Comparison of ENCODE assay signal across 8 cellular contexts in genomic region chr17:65121916-65122821, GRCh38. TPM values are rescaled to one million over a fixed set of nuclear protein-coding genes. Genes with fewer than 3 reads are reported as not detected.
DNase-seq lines count a peak whose midpoint lies in the region; ATAC-seq, FAIRE-seq and TF ChIP-seq lines count a peak whose summit lies in the region.

No MANE protein-coding gene starts in this region.

- peaks cover 0 to 1% of the 10 kb centered on the region in 2 donors for H3K36me3 Mint-ChIP-seq in activated T-cell treated with anti-CD3 and anti-CD28 coated beads, Interleukin-2, amount 50 U/mL, for 72 hours (ENCODE audit: insufficient read depth in 2 of 2)

- H3K27me3 ChIP-seq in BLaER1 treated with 17β-estradiol and CSF1 and Interleukin-3, amounts not matched to agents 10 nM and 100 nM, result no peaks in the 10 kb centered on the region
- no peaks in the 10 kb centered on the region for H3K27me3 ChIP-seq in right lobe of liver
- H3K27me3 ChIP-seq in stomach smooth muscle (ENCODE audit: control insufficient read depth in 1 of 2, insufficient read depth in 2 of 2, low read length in 2 of 2), result no peaks in the 10 kb centered on the region

- peak overlapping the region; percentile 76 to 88 (median 79) for H3K4me2 ChIP-seq in BLaER1 treated with 17β-estradiol and CSF1 and Interleukin-3, amounts not matched to agents 10 nM and 100 nM

- no peaks in the 10 kb centered on the region for H3K36me3 ChIP-seq in BLaER1 treated with 17β-estradiol and CSF1 and Interleukin-3, amounts not matched to agents 10 nM and 100 nM
- H3K36me3 ChIP-seq in right lobe of liver (no peaks in the 10 kb centered on the region), stomach smooth muscle (ENCODE audit: control insufficient read depth in 2 of 2, insufficient read depth in 2 of 2, low read length in 2 of 2) (no peaks in the 10 kb centered on the region)

- no peak for TF ChIP-seq POLR2A in right lobe of liver (IDR thresholded peaks at IDR 0.05)

- no peak for TF ChIP-seq CTCF in right lobe of liver (IDR thresholded peaks at IDR 0.05)

- peak; percentile 67 to 69 for DNase-seq in activated T-cell treated with anti-CD3 and anti-CD28 coated beads, Interleukin-2, amount 50 U/mL, for 72 hours
- no peak for DNase-seq in right lobe of liver
- DNase-seq in H4 (ENCODE audit: low spot score), result no peak
- no peak for DNase-seq in frontal cortex (ENCODE audit: low spot score in 2 of 2)
- no peak for DNase-seq in NCI-H446 treated with DMSO at 0.1 percent for 48 hours (lab: John Stamatoyannopoulos, UW)

- no peaks in the 10 kb centered on the region for H3K9me3 Mint-ChIP-seq in activated T-cell treated with anti-CD3 and anti-CD28 coated beads, Interleukin-2, amount 50 U/mL, for 72 hours

- 58% methylated on average over 7 of the region's 12 CpGs for WGBS in right lobe of liver (ENCODE audit: insufficient coverage, low coverage, low lambda C conversion rate, missing lambda C conversion rate)

- ATAC-seq in HG02798 (IDR thresholded peaks at IDR 0.05; ENCODE audit: poor library complexity, unreplicated experiment), result peak; percentile 28
- peak; percentile 88 to 89 for ATAC-seq in activated T-cell treated with anti-CD3 and anti-CD28 coated beads, Interleukin-2, amount 50 U/mL, for 72 hours (replicated peaks in 1 of 2)
- ATAC-seq in right lobe of liver, result no peak

- H3K9ac ChIP-seq in BLaER1 treated with 17β-estradiol and CSF1 and Interleukin-3, amounts not matched to agents 10 nM and 100 nM, result peak overlapping the region; percentile 67 to 89 (median 81)
- peak overlapping the region; percentile 13 to 50 for H3K9ac ChIP-seq in stomach smooth muscle (ENCODE audit: low read length in 2 of 2)

- intact Hi-C loops in right lobe of liver (cut with DNase I), result no loop called here

- H3K27ac ChIP-seq in BLaER1 treated with 17β-estradiol and CSF1 and Interleukin-3, amounts not matched to agents 10 nM and 100 nM, result peak overlapping the region; percentile 73 to 94 (median 81); a peak in 21 of 22 replicates
- H3K27ac ChIP-seq in right lobe of liver, result peak overlapping the region; percentile 86 to 94 (median 91)
- H3K27ac ChIP-seq in stomach smooth muscle (ENCODE audit: low read length), result no peak overlapping the region

- H4K20me1 ChIP-seq in BLaER1 treated with 17β-estradiol and CSF1 and Interleukin-3, amounts not matched to agents 10 nM and 100 nM, result no peaks in the 10 kb centered on the region

- peaks cover 15 to 30% (median 23%) of the 10 kb centered on the region in 10 experiments for H3K4me1 ChIP-seq in BLaER1 treated with 17β-estradiol and CSF1 and Interleukin-3, amounts not matched to agents 10 nM and 100 nM
- H3K4me1 ChIP-seq in right lobe of liver (peaks cover 0 to 9% (median 0%) of the 10 kb centered on the region in 4 donors), stomach smooth muscle (ENCODE audit: control insufficient read depth, insufficient read depth, low read length) (peaks cover 3% of the 10 kb centered on the region)

- H3K4me3 Mint-ChIP-seq in activated T-cell treated with anti-CD3 and anti-CD28 coated beads, Interleukin-2, amount 50 U/mL, for 72 hours, result peak overlapping the region; percentile 78 to 93

- peaks cover 10% of the 10 kb centered on the region for H3K27me3 Mint-ChIP-seq in activated T-cell treated with anti-CD3 and anti-CD28 coated beads, Interleukin-2, amount 50 U/mL, for 72 hours (ENCODE audit: low read depth)

- FAIRE-seq in frontal cortex (lab: Jason Lieb, UNC), result no peak

- H3K27ac Mint-ChIP-seq in activated T-cell treated with anti-CD3 and anti-CD28 coated beads, Interleukin-2, amount 50 U/mL, for 72 hours, result peak overlapping the region; percentile 97

- H3K4me3 ChIP-seq in BLaER1 treated with 17β-estradiol and CSF1 and Interleukin-3, amounts not matched to agents 10 nM and 100 nM, result peak overlapping the region; percentile 51 to 72 (median 60)
- H3K4me3 ChIP-seq in right lobe of liver, result peak overlapping the region; percentile 61 to 75 (median 70)
- H3K4me3 ChIP-seq in stomach smooth muscle (ENCODE audit: low read length in 2 of 2), result peak overlapping the region; percentile 61 to 93

- H3K9me3 ChIP-seq in BLaER1 treated with 17β-estradiol and CSF1 and Interleukin-3, amounts not matched to agents 10 nM and 100 nM (replicated peaks in 1 of 11), result no peaks in the 10 kb centered on the region; a peak in 1 of 22 replicates
- H3K9me3 ChIP-seq in right lobe of liver (no peaks in the 10 kb centered on the region), stomach smooth muscle (ENCODE audit: control insufficient read depth in 2 of 2, low read length in 2 of 2) (no peaks in the 10 kb centered on the region)

- peaks cover 27% of the 10 kb centered on the region for H3K4me1 Mint-ChIP-seq in activated T-cell treated with anti-CD3 and anti-CD28 coated beads, Interleukin-2, amount 50 U/mL, for 72 hours (ENCODE audit: low read depth)

RNA-seq across cellular contexts. Expression of gene RGS9, which starts 15.0 kb away (rescaled TPM):
- total RNA-seq in activated T-cell treated with anti-CD3 and anti-CD28 coated beads, Interleukin-2, amount 50 U/mL, for 72 hours, result 10 to 100 TPM in 1 of 2 donors, 1 to 10 TPM in 1; 5.8 to 16.6 TPM
- total RNA-seq in right lobe of liver (10 to 100 TPM in 2 of 6 experiments, 1 to 10 TPM in 4; 1.9 to 12.8 (median 5.7) TPM), frontal cortex (15.1 TPM)
- 3.2 and 3.8 TPM in 2 replicates for total RNA-seq in H4 (2014; rRNA removed; shearing (Covaris generic))

Comparison
In these comparisons a context has a peak if more than half of its experiments do, and no peak if none do; other contexts are left out.
1. ATAC-seq: peak in HG02798 (single experiment) and activated T-cell treated with anti-CD3 and anti-CD28 coated beads, Interleukin-2, amount 50 U/mL, for 72 hours (2 of 2); none in right lobe of liver (0 of 4).
2. DNase-seq: peak in activated T-cell treated with anti-CD3 and anti-CD28 coated beads, Interleukin-2, amount 50 U/mL, for 72 hours (2 of 2); none in right lobe of liver (0 of 3), H4 (single experiment), frontal cortex (0 of 2) and NCI-H446 treated with DMSO at 0.1 percent for 48 hours (single experiment).
3. Peak in every context shown above with its lines, with median percentiles within 50 percentile points of each other: H3K4me3 ChIP-seq.